8 cellular contexts compared by ENCODE assay signal in the genomic region with DNA sequence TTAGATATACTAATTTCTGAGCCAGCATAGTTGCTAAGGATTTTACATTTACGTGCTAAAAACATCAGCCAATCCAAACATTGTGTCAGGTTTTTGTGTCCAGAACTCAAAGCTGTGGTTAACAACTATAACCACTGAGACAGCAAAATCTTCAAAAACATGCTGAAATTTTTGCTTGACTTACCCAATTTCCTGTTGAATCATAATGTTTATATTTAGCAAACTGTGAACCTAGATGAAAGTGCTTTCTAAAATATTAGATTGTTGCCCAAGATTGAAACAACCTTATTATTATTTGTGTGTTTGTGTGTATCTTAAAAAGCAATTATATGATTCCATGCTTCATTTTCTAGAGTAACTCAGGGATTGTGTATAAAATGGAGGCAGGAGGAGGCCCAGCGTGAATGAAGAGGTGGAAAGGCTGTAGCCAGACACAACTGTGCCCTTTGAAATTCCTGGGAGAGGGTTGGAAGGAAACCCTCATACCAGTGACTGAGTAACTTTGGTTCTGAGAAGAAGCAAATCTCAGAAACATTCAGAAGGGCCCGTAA. TPM values are rescaled to one million over a fixed set of nuclear protein-coding genes. Genes with fewer than 3 reads are reported as not detected.
DNase-seq lines count a peak whose midpoint lies in the region; ATAC-seq and TF ChIP-seq lines count a peak whose summit lies in the region.

No MANE protein-coding gene starts in this region.

- peak overlapping the region; percentile 76 for H3K27ac Mint-ChIP-seq in dendritic cell treated with granulocyte-macrophage colony-stimulating factor and Interleukin-4, amounts not matched to agents 40 ng/mL and 50 ng/mL, for 4 days
- no peak overlapping the region for H3K27ac Mint-ChIP-seq in glutamatergic neuron (ENCODE audit: unreplicated experiment)

- no peaks in the 10 kb centered on the region for H3K9me3 Mint-ChIP-seq in dendritic cell treated with granulocyte-macrophage colony-stimulating factor and Interleukin-4, amounts not matched to agents 40 ng/mL and 50 ng/mL, for 4 days
- H3K9me3 Mint-ChIP-seq in glutamatergic neuron (ENCODE audit: unreplicated experiment): no peaks in the 10 kb centered on the region

- H3K79me2 ChIP-seq in parathyroid adenoma: no peaks in the 10 kb centered on the region

- intact Hi-C loops in dendritic cell treated with granulocyte-macrophage colony-stimulating factor and Interleukin-4, amounts not matched to agents 40 ng/mL and 50 ng/mL, for 4 days (cut with micrococcal nuclease): loop anchor here (5.0 kb wide), 2 partner anchors 176 to 339 kb away; no protein-coding TSS in a partner anchor

- peak overlapping the region; percentile 45 for H3K27ac ChIP-seq in parathyroid adenoma

- no peaks in the 10 kb centered on the region for H3K9me3 ChIP-seq in parathyroid adenoma (ENCODE audit: control insufficient read depth, low read length)

- peak; percentile 66 for ATAC-seq in GM19351 (IDR thresholded peaks at IDR 0.05; ENCODE audit: unreplicated experiment)
- no peak for ATAC-seq in HG03039 (IDR thresholded peaks at IDR 0.05; ENCODE audit: unreplicated experiment)

- H3K4me1 ChIP-seq in parathyroid adenoma: peaks cover 3% of the 10 kb centered on the region

- peak overlapping the region; percentile 22 for H3K4me2 ChIP-seq in parathyroid adenoma (ENCODE audit: low read length)

- H3K4me1 Mint-ChIP-seq in dendritic cell treated with granulocyte-macrophage colony-stimulating factor and Interleukin-4, amounts not matched to agents 40 ng/mL and 50 ng/mL, for 4 days (ENCODE audit: low read depth): peaks cover 26% of the 10 kb centered on the region
- peaks cover 8% of the 10 kb centered on the region for H3K4me1 Mint-ChIP-seq in glutamatergic neuron (ENCODE audit: low read depth, unreplicated experiment)

- peak overlapping the region; percentile 44 for H2AFZ ChIP-seq in parathyroid adenoma

- no peak for TF ChIP-seq CTCF in parathyroid adenoma (IDR thresholded peaks at IDR 0.05)
- no peak for TF ChIP-seq CTCF in glutamatergic neuron (IDR thresholded peaks at IDR 0.05; ENCODE audit: partially characterized antibody, unreplicated experiment)

- no peak overlapping the region for H3K4me3 ChIP-seq in parathyroid adenoma (ENCODE audit: low read depth, low read length)

- no peaks in the 10 kb centered on the region for H3K27me3 ChIP-seq in parathyroid adenoma (ENCODE audit: control insufficient read depth, insufficient read depth, low read length)

- H3K27me3 Mint-ChIP-seq in dendritic cell treated with granulocyte-macrophage colony-stimulating factor and Interleukin-4, amounts not matched to agents 40 ng/mL and 50 ng/mL, for 4 days: peaks cover 7% of the 10 kb centered on the region
- no peaks in the 10 kb centered on the region for H3K27me3 Mint-ChIP-seq in glutamatergic neuron (ENCODE audit: unreplicated experiment)

- no peaks in the 10 kb centered on the region for H3K36me3 ChIP-seq in parathyroid adenoma (ENCODE audit: control insufficient read depth, insufficient read depth, low read length)

- peak; percentile 79 to 96 for DNase-seq in NOMO-1 (lab: John Stamatoyannopoulos, UW; ENCODE audit: unreplicated experiment in 2 of 2)
- DNase-seq in glutamatergic neuron: no peak
- DNase-seq in T1000 (lab: John Stamatoyannopoulos, UW): no peak
- DNase-seq in C1 segment of cervical spinal cord (lab: John Stamatoyannopoulos, UW): no peak

- H3K4me3 Mint-ChIP-seq in dendritic cell treated with granulocyte-macrophage colony-stimulating factor and Interleukin-4, amounts not matched to agents 40 ng/mL and 50 ng/mL, for 4 days: no peak overlapping the region
- no peak overlapping the region for H3K4me3 Mint-ChIP-seq in glutamatergic neuron (ENCODE audit: unreplicated experiment)

- H3K9ac ChIP-seq in parathyroid adenoma: no peak overlapping the region

- H3K36me3 Mint-ChIP-seq in dendritic cell treated with granulocyte-macrophage colony-stimulating factor and Interleukin-4, amounts not matched to agents 40 ng/mL and 50 ng/mL, for 4 days (ENCODE audit: low read depth): no peaks in the 10 kb centered on the region
- H3K36me3 Mint-ChIP-seq in glutamatergic neuron (ENCODE audit: unreplicated experiment): no peaks in the 10 kb centered on the region

RNA-seq across cellular contexts. Expression of a gene that starts 48.0 kb away (rescaled TPM):
- total RNA-seq in glutamatergic neuron (ENCODE audit: unreplicated experiment): 6.9 TPM

Comparison
In these comparisons a context has a peak if more than half of its experiments do, and no peak if none do; other contexts are left out.
1. DNase-seq: peak in NOMO-1 (2 of 2); none in glutamatergic neuron (single experiment), T1000 (single experiment) and C1 segment of cervical spinal cord (0 of 14).